8 cellular contexts compared by ENCODE assay signal in genomic region chr14:90331497-90332270, GRCh38. TPM values are rescaled to one million over a fixed set of nuclear protein-coding genes. Genes with fewer than 3 reads are reported as not detected.
DNase-seq lines count a peak whose midpoint lies in the region; ATAC-seq and TF ChIP-seq lines count a peak whose summit lies in the region.

NRDE2 (minus strand) TSS chr14:90331941; CDS start chr14:90331904, 37 bp downstream.

- intact Hi-C loops in heart left ventricle (cut with DNase I) = loop anchor here in 9 of 10 donors (1.0 to 5.0 kb wide), 6 partner anchors 51 to 426 kb away; partner anchors contain the start of gene CALM1 (in 4 of the 9)

- H3K27me3 Mint-ChIP-seq in type B pancreatic cell = peaks cover 15% of the 10 kb centered on the region

- peaks cover 0 to 20% (median 8%) of the 10 kb centered on the region in 12 donors for H3K4me1 ChIP-seq in heart left ventricle

- H3K36me3 Mint-ChIP-seq in type B pancreatic cell = peaks cover 4% of the 10 kb centered on the region

- peak within 1 kb of the TSS; percentile 54 to 96 (median 76) for H3K4me3 ChIP-seq in heart left ventricle

- H3K9me3 Mint-ChIP-seq in type B pancreatic cell = peaks cover 5% of the 10 kb centered on the region

- TF ChIP-seq POLR2A in GM15510 (IDR thresholded peaks at IDR 0.05; ENCODE audit: borderline replicate concordance, extremely low read depth, insufficient read length) = peak; percentile 51
- peak in 1 of 2 donors; percentile 29 for TF ChIP-seq POLR2A in heart left ventricle (IDR thresholded peaks at IDR 0.05)

- peaks cover 0 to 13% (median 0%) of the 10 kb centered on the region in 9 donors for H3K27me3 ChIP-seq in heart left ventricle

- peak within 1 kb of the TSS; percentile 94 for H3K4me3 Mint-ChIP-seq in type B pancreatic cell

- peak in 1 of 12 donors; percentile 33 for TF ChIP-seq CTCF in heart left ventricle (IDR thresholded peaks at IDR 0.05)
- no peak for TF ChIP-seq CTCF in type B pancreatic cell (conservative IDR thresholded peaks at IDR 0.05)

- peak within 1 kb of the TSS; percentile 7 for H3K27ac ChIP-seq in adipose tissue (ENCODE audit: low read depth, low read length)
- H3K27ac ChIP-seq in heart left ventricle = peak within 1 kb of the TSS; percentile 77 to 96 (median 88)

- peaks cover 19% of the 10 kb centered on the region for H3K4me1 Mint-ChIP-seq in type B pancreatic cell (ENCODE audit: unreplicated experiment)

- H3K27ac Mint-ChIP-seq in type B pancreatic cell = peak within 1 kb of the TSS; percentile 94

- H3K9me3 ChIP-seq in heart left ventricle = no peaks in the 10 kb centered on the region

- ATAC-seq in HG02884 (IDR thresholded peaks at IDR 0.05; ENCODE audit: unreplicated experiment) (peak; percentile 90), heart left ventricle (peak; percentile 100)

- peak; percentile 96 for DNase-seq in NCI-H146 treated with DMSO at 0.1 percent for 48 hours (lab: John Stamatoyannopoulos, UW; ENCODE audit: unreplicated experiment)
- peak; percentile 79 to 96 (median 83) for DNase-seq in T-helper 1 cell
- DNase-seq in heart left ventricle = peak; percentile 100
- DNase-seq in pons (ENCODE audit: low spot score) = peak; percentile 97
- DNase-seq in type B pancreatic cell (ENCODE audit: extremely low spot score, unreplicated experiment) = peak; percentile 99

- no peaks in the 10 kb centered on the region for H3K36me3 ChIP-seq in heart left ventricle

- WGBS in adipose tissue, 3 donors = 3 to 4% (median 4%) methylated on average over 44 to 46 of the region's 46 CpGs
- 4 to 7% (median 6%) methylated on average over 27 to 46 of the region's 46 CpGs for WGBS in heart left ventricle, 4 donors

RNA-seq across cellular contexts. Expression of gene NRDE2, which starts in this region (rescaled TPM):
- 1 to 10 TPM; 3.5 to 5.9 (median 5.6) TPM for polyA plus RNA-seq in adipose tissue
- 10 to 100 TPM in 5 of 9 donors, 1 to 10 TPM in 4; 5.2 to 15.4 (median 10.7) TPM for total RNA-seq in heart left ventricle
- 1 to 10 TPM; 5.3 to 7.2 TPM for polyA plus RNA-seq in heart left ventricle
- total RNA-seq in type B pancreatic cell (ENCODE audit: low replicate concordance) = 17.5 and 22.8 TPM in 2 replicates

Comparison
In these comparisons a context has a peak if more than half of its experiments do, and no peak if none do; other contexts are left out.
1. Peak in every context shown above with its lines: DNase-seq, ATAC-seq, H3K4me3 ChIP-seq and H3K27ac ChIP-seq.